30 cellular contexts compared by ENCODE assay signal in the genomic region with DNA sequence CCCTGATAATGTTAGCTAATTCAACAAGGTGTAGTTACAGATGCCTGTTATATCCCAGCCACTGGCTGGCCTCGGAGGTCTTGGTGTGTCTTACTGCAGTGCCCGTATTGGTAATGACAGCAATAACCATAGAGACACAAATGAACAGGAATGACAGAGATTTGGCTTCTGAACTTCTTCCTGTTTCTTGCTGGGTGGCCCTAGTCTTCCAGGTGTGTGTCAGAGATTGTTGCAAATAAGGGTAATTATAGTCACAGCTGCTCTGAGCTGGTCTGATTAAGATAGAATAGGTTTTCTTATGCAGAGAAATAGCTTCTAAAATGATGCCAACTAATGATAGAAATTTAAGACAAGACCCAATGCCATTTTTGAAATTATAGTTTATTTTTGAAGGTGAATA.
"Had no signal": no experiment of that assay in that cellular context is flagged by ENCODE, and none has a peak within 500 bp of the region (broad histone marks: within the 10 kb centered on the region; RNA-seq: fewer than 3 reads in every experiment).

No MANE protein-coding gene starts in this region.

- DNase-seq: hypothalamus; immature natural killer cell; kidney; left colon; left lung; lower lobe of right lung; mammary epithelial cell; mesenchymal stem cell; naive B cell; natural killer cell; nephron progenitor cell; occipital lobe; ovary; right lobe of liver; stimulated activated CD4-positive, alpha-beta T cell treated with anti-CD3 and anti-CD28 coated beads, Interleukin-12 subunit alpha, Interleukin-12 subunit beta, amount 100 ng/mL, for 4 hours; stimulated activated CD4-positive, alpha-beta T cell treated with anti-CD3 and anti-CD28 coated beads, Interleukin-15, amount 100 ng/mL, for 24 hours; stimulated activated CD4-positive, alpha-beta T cell treated with anti-CD3 and anti-CD28 coated beads, Interleukin-2, amount 100 ng/mL, for 24 hours; stimulated activated CD4-positive, alpha-beta T cell treated with anti-CD3 and anti-CD28 coated beads, Interleukin-4, amount 100 ng/mL, for 1 hour; stimulated activated naive B cell treated with anti-CD40 and anti-IgM and Interleukin-4, amounts not matched to agents 10 μg/mL and 1 μg/mL and 100 μg/mL, for 72 hours; stimulated activated naive CD8-positive, alpha-beta T cell treated with anti-CD3 and anti-CD28 coated beads, Interleukin-15, Interleukin-2, amounts not matched to agents 100 U/mL and 50 U/mL, for 24 hours; stomach; testis; thyroid gland; transverse colon; upper lobe of left lung had no signal

- H3K4me2 ChIP-seq: neural progenitor cell had no signal

- H3K36me3 ChIP-seq: left lung, lower lobe of right lung, neural progenitor cell, neutrophil, ovary, right atrium auricular region, right lobe of liver, stomach, thyroid gland, transverse colon, upper lobe of left lung, vagina had no signal

- H3K27ac ChIP-seq: left lung, lower lobe of right lung, neural progenitor cell, neutrophil, ovary, right atrium auricular region, right lobe of liver, skin epidermis, stomach, testis, thyroid gland, transverse colon, upper lobe of left lung, vagina had no signal

- H3K9ac ChIP-seq: neural progenitor cell had no signal

- H3K4me1 ChIP-seq: left lung, lower lobe of right lung, right atrium auricular region, right lobe of liver, stomach, testis, thyroid gland, transverse colon, upper lobe of left lung, vagina had no signal

- H3K4me3 ChIP-seq: left lung, lower lobe of right lung, neural progenitor cell, ovary, right atrium auricular region, right lobe of liver, skin epidermis, stomach, testis, thyroid gland, transverse colon, upper lobe of left lung, vagina had no signal

- H3K27me3 ChIP-seq: left lung, neural progenitor cell, neutrophil, ovary, right atrium auricular region, right lobe of liver, stomach, testis, thyroid gland, transverse colon, upper lobe of left lung, vagina had no signal

- H2AFZ ChIP-seq: neural progenitor cell had no signal

- H3K9me3 ChIP-seq: left lung, lower lobe of right lung, neutrophil, ovary, right atrium auricular region, right lobe of liver, stomach, testis, thyroid gland, transverse colon, upper lobe of left lung, vagina had no signal
